15 cellular contexts compared by ENCODE assay signal in the genomic region with DNA sequence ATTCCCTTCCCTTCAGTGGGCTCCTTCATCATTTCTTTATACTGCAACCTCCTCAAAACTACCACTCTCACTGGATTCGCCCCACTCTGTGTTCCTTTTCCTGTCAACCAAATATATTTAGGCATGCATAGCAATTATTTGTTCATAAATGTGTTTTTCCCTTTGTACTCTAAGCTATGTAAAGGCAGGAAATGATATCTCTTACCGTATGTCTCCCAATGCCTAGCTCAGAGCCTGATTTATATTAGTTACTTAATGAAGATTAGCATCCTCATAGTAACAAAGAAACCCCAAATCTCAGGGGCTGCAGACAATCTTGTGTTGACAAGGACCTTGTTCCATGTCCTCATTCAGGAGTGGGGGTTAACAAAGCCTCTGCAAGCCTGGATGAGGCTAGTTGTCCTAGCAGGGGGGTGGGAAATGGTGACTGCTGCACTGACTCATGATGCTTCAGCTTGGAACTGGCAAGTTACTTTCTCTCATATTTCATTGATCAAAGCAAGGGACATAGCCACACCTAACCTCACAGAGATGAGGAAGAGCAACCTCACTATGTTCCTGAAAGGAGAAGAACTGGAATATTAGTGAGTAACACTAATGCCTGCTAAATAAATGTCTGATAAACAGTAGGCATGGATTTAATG. TPM values are rescaled to one million over a fixed set of nuclear protein-coding genes. Genes with fewer than 3 reads are reported as not detected.
DNase-seq lines count a peak whose midpoint lies in the region; ATAC-seq and TF ChIP-seq lines count a peak whose summit lies in the region.
"Had no signal": no experiment of that assay in that cellular context is flagged by ENCODE, and none has a peak within 500 bp of the region (broad histone marks: within the 10 kb centered on the region; RNA-seq: fewer than 3 reads in every experiment).

No MANE protein-coding gene starts in this region.

- no peaks in the 10 kb centered on the region for H3F3A ChIP-seq in PC-3 (ENCODE audit: low read length, unreplicated experiment)

- H4K20me1 ChIP-seq in PC-3 (ENCODE audit: low read length) (peaks cover 17% of the 10 kb centered on the region; the same call in 1 of the 2 replicates), osteoblast (ENCODE audit: insufficient read depth, low read length) (peaks cover 26% of the 10 kb centered on the region)

- BruUV-seq in PC-3 (replicated peaks; lab: Mats Ljungman, UMichigan): no TSS peak

- H3K27me3 ChIP-seq in PC-3 (ENCODE audit: low read length): no peaks in the 10 kb centered on the region
- no peaks in the 10 kb centered on the region for H3K27me3 ChIP-seq in osteoblast (ENCODE audit: insufficient read depth, low read length)
- H3K27me3 ChIP-seq: Peyer's patch had no signal

- H3K4me1 ChIP-seq in PC-3 (ENCODE audit: insufficient read depth, low read length) (peaks cover 47% of the 10 kb centered on the region), osteoblast (ENCODE audit: insufficient read depth, low read length) (peaks cover 19% of the 10 kb centered on the region)
- H3K4me1 ChIP-seq: Peyer's patch had no signal

- peaks cover 89% of the 10 kb centered on the region for H3K79me2 ChIP-seq in PC-3 (ENCODE audit: low read length)
- H3K79me2 ChIP-seq in osteoblast (ENCODE audit: insufficient read depth, low read length): peaks cover 86% of the 10 kb centered on the region

- ATAC-seq in PC-3 (peak; percentile 97), GM19035 (IDR thresholded peaks at IDR 0.05; ENCODE audit: unreplicated experiment) (no peak)

- H3K9me2 ChIP-seq in PC-3 (replicated peaks; ENCODE audit: low read length): no peaks in the 10 kb centered on the region

- H3K4me2 ChIP-seq in PC-3 (ENCODE audit: low read length): peak overlapping the region; percentile 64
- H3K4me2 ChIP-seq in osteoblast (ENCODE audit: insufficient read depth, low read length): peak overlapping the region; percentile 4

- no peak for TF ChIP-seq CTCF in PC-3 (conservative IDR thresholded peaks at IDR 0.05; ENCODE audit: low read depth, low read length)
- TF ChIP-seq CTCF in epithelial cell of esophagus (IDR thresholded peaks at IDR 0.05; ENCODE audit: insufficient read depth, low read depth, low read length, missing control alignments): no peak
- TF ChIP-seq CTCF in osteoblast (IDR thresholded peaks at IDR 0.05; ENCODE audit: extremely low read depth, low read depth, low read length): no peak

- no peaks in the 10 kb centered on the region for H3K9me3 ChIP-seq in PC-3 (ENCODE audit: low read length)
- no peaks in the 10 kb centered on the region for H3K9me3 ChIP-seq in osteoblast (ENCODE audit: low read depth, low read length)
- H3K9me3 ChIP-seq: Peyer's patch had no signal

- no peak overlapping the region for H2AFZ ChIP-seq in PC-3 (ENCODE audit: low read length)
- H2AFZ ChIP-seq in osteoblast (ENCODE audit: low read length): no peak overlapping the region

- peak overlapping the region; percentile 3; the same call in 1 of the 2 replicates for H3K9ac ChIP-seq in PC-3 (ENCODE audit: low read length)

- H3K4me3 ChIP-seq in PC-3 (ENCODE audit: low read length) (peak overlapping the region; percentile 12; the same call in 1 of the 2 replicates), epithelial cell of esophagus (ENCODE audit: low read length) (no peak overlapping the region), osteoblast (ENCODE audit: insufficient read depth, low read length) (no peak overlapping the region)
- H3K4me3 ChIP-seq: Peyer's patch had no signal

- POLR2A ChIA-PET in PC-3 (lab: Charles Lee; ENCODE audit: unreplicated experiment): interaction anchor here (0.6 to 1.3 kb wide), 2 partner anchors 14 to 216 kb away, joined by 5 read pairs; no protein-coding TSS in a partner anchor

- H3K27ac ChIP-seq in PC-3 (ENCODE audit: low read length): peak overlapping the region; percentile 72
- H3K27ac ChIP-seq in osteoblast (ENCODE audit: low read depth, low read length): peak overlapping the region; percentile 44
- H3K27ac ChIP-seq: Peyer's patch had no signal

- CTCF ChIA-PET in PC-3 (lab: Charles Lee): interaction anchor here (1.3 kb wide), 1 partner anchor 14 kb away, joined by 6 read pairs; no protein-coding TSS in a partner anchor

- intact Hi-C loops in PC-3 (cut with micrococcal nuclease): loop anchor here (1.0 to 2.0 kb wide), 2 partner anchors 17 to 28 kb away; no protein-coding TSS in a partner anchor

- H3K36me3 ChIP-seq in PC-3 (ENCODE audit: low read depth, low read length): peaks cover 22% of the 10 kb centered on the region
- peaks cover 26% of the 10 kb centered on the region for H3K36me3 ChIP-seq in osteoblast (ENCODE audit: insufficient read depth, low read length)
- H3K36me3 ChIP-seq: Peyer's patch had no signal

- DNase-seq in EH (ENCODE audit: low read depth) (peak; percentile 77), PC-3 (peak; percentile 93), epithelial cell of esophagus (ENCODE audit: low read depth) (peak; percentile 85), osteoblast (ENCODE audit: insufficient read length, low spot score, missing footprints) (no peak), UCSD-AML1 (lab: John Stamatoyannopoulos, UW; ENCODE audit: unreplicated experiment) (no peak), OCI-M2 (lab: John Stamatoyannopoulos, UW; ENCODE audit: unreplicated experiment) (no peak), NCI-H1048 (lab: John Stamatoyannopoulos, UW) (no peak)
- DNase-seq: amygdala; CD4-positive, alpha-beta T cell; immature natural killer cell; naive B cell; NCI-H2171 treated with DMSO at 0.1 percent for 48 hours; Peyer's patch; stimulated activated CD8-positive, alpha-beta memory T cell treated with anti-CD3 and anti-CD28 coated beads, Interleukin-4, amount 100 ng/mL, for 48 hours had no signal

RNA-seq across cellular contexts. Expression of a gene that starts 15.2 kb away (rescaled TPM):
- total RNA-seq in PC-3 (2014; rRNA removed) (90.1 and 104 TPM in 2 replicates), osteoblast (96.4 and 107 TPM in 2 replicates)

Comparison
In these comparisons a context has a peak if more than half of its experiments do, and no peak if none do; other contexts are left out.
1. DNase-seq: peak in EH (single experiment), PC-3 (single experiment) and epithelial cell of esophagus (single experiment); none in osteoblast (single experiment), UCSD-AML1 (single experiment), OCI-M2 (single experiment) and NCI-H1048 (single experiment).